Comparison of ENCODE assay signal across 23 cellular contexts in the genomic region with DNA sequence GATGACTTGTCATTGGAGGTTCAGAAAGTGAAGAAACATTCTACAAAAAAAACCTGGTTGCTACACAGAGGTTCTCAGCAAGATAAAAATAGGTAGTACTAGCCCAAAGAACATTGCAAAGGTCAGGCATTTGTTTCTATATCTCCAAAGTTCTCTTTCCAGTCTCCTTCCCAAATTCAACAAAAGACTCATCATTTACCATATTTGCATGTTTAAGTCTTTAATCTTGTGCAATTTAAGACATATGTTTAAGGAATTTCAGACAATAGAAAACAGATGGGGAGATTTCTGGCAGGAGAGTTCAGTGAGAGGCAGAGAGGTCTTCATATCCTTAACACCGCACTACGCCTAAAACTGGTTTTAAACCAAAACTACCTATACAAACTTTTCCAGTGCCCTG.
"Had no signal": no experiment of that assay in that cellular context is flagged by ENCODE, and none has a peak within 500 bp of the region (broad histone marks: within the 10 kb centered on the region; RNA-seq: fewer than 3 reads in every experiment).

No MANE protein-coding gene starts in this region.

- H3K36me3 Mint-ChIP-seq: activated naive CD8-positive, alpha-beta T cell; naive B cell had no signal

- H3K9me3 ChIP-seq: body of pancreas, esophagus squamous epithelium, left lung, pancreas, spleen, stomach, testis, upper lobe of right lung had no signal

- ATAC-seq: activated T-cell treated with anti-CD3 and anti-CD28 coated beads, Interleukin-2, amount 50 U/mL, for 72 hours; body of pancreas; left lung; pancreas; sciatic nerve; upper lobe of right lung had no signal

- H3K27ac ChIP-seq: body of pancreas, coronary artery, esophagus squamous epithelium, hepatocyte, left lung, pancreas, spleen, stomach, testis, upper lobe of right lung had no signal

- H3K79me2 ChIP-seq: hepatocyte had no signal

- H3K4me1 ChIP-seq: testis had no signal

- H3K27ac Mint-ChIP-seq: activated CD4-positive, alpha-beta T cell treated with anti-CD3 and anti-CD28 coated beads, Interleukin-2, amount 10 ng/mL, durations not matched to agents 7 days and 5 days; activated naive CD8-positive, alpha-beta T cell; activated T-cell treated with anti-CD3 and anti-CD28 coated beads, Interleukin-2, amount 50 U/mL, for 72 hours; naive B cell; T-helper 2 cell treated with Interferon-gamma antibody and Interleukin-4, amounts not matched to agents 5 μg/mL and 100 μg/mL, for 36 hours had no signal

- H3K9me3 Mint-ChIP-seq: activated CD4-positive, alpha-beta T cell treated with anti-CD3 and anti-CD28 coated beads, Interleukin-2, amount 10 ng/mL, durations not matched to agents 7 days and 5 days; activated T-cell treated with anti-CD3 and anti-CD28 coated beads, Interleukin-2, amount 50 U/mL, for 72 hours; central memory CD8-positive, alpha-beta T cell; naive B cell; T-helper 2 cell treated with Interferon-gamma antibody and Interleukin-4, amounts not matched to agents 5 μg/mL and 100 μg/mL, for 36 hours had no signal

- H3K4me3 ChIP-seq: body of pancreas, coronary artery, esophagus squamous epithelium, hepatocyte, left lung, pancreas, spleen, stomach, testis, upper lobe of right lung had no signal

- H3K27me3 ChIP-seq: body of pancreas, esophagus squamous epithelium, hepatocyte, left lung, pancreas, stomach, testis, upper lobe of right lung had no signal

- H3K36me3 ChIP-seq: esophagus squamous epithelium, left lung, pancreas, spleen, stomach, upper lobe of right lung had no signal

- H3K4me1 Mint-ChIP-seq: naive B cell had no signal

- H3K4me3 Mint-ChIP-seq: activated CD4-positive, alpha-beta T cell treated with anti-CD3 and anti-CD28 coated beads, Interleukin-2, amount 10 ng/mL, durations not matched to agents 7 days and 5 days; activated naive CD8-positive, alpha-beta T cell; activated T-cell treated with anti-CD3 and anti-CD28 coated beads, Interleukin-2, amount 50 U/mL, for 72 hours; central memory CD8-positive, alpha-beta T cell; naive B cell; T-helper 2 cell treated with Interferon-gamma antibody and Interleukin-4, amounts not matched to agents 5 μg/mL and 100 μg/mL, for 36 hours had no signal

- H3K4me2 ChIP-seq: hepatocyte had no signal

- H2AFZ ChIP-seq: hepatocyte had no signal

- DNase-seq: activated CD4-positive, alpha-beta T cell treated with anti-CD3 and anti-CD28 coated beads, Interleukin-2, amount 10 ng/mL, durations not matched to agents 7 days and 5 days; activated CD8-positive, alpha-beta memory T cell treated with anti-CD3 and anti-CD28 coated beads, Interleukin-2, amount 50 U/mL, for 48 hours; activated gamma-delta T cell treated with Interleukin-2 at 50 U/mL for 16 hours; activated T-cell treated with anti-CD3 and anti-CD28 coated beads, Interleukin-2, amount 50 U/mL, for 72 hours; amygdala; body of pancreas; effector CD4-positive, alpha-beta T cell; esophagus squamous epithelium; kidney; left lung; mammary epithelial cell; naive B cell; pancreas; spleen; stomach; testis; upper lobe of right lung had no signal
